Comparison of ENCODE assay signal across 8 cellular contexts in genomic region chr22:19766506-19767426, GRCh38. TPM values are rescaled to one million over a fixed set of nuclear protein-coding genes. Genes with fewer than 3 reads are reported as not detected.
DNase-seq lines count a peak whose midpoint lies in the region; ATAC-seq, FAIRE-seq and TF ChIP-seq lines count a peak whose summit lies in the region.

No MANE protein-coding gene starts in this region.

- H3K4me3 Mint-ChIP-seq in activated B cell treated with CpG ODN at 0.5 μM for 24 hours (no peak overlapping the region), progenitor cell of endocrine pancreas (ENCODE audit: low read depth) (no peak overlapping the region)

- peaks cover 33% of the 10 kb centered on the region for H3K79me2 ChIP-seq in HCT116 (ENCODE audit: insufficient read depth, low read length)
- H3K79me2 ChIP-seq in H1 (ENCODE audit: control insufficient read depth in 1 of 2, insufficient read depth in 2 of 2, low read length in 2 of 2), result no peaks in the 10 kb centered on the region

- peaks cover 4% of the 10 kb centered on the region; the same call in 1 of the 2 replicates for H3K23me2 ChIP-seq in H1 (ENCODE audit: low read depth, low read length)

- no peak for TF ChIP-seq POLR2A in HCT116 (IDR thresholded peaks at IDR 0.05; ENCODE audit: borderline replicate concordance, extremely low read depth, insufficient read depth, insufficient read length)
- no peak for TF ChIP-seq POLR2A in H1 (IDR thresholded peaks at IDR 0.05; ENCODE audit: control extremely low read depth in 1 of 2, low read depth in 2 of 2, low read length in 2 of 2)

- intact Hi-C loops in HCT116 (cut with micrococcal nuclease), result loop anchor here (5.0 kb wide), 1 partner anchor 91 kb away; no protein-coding TSS in a partner anchor
- intact Hi-C loops in activated B cell treated with CpG ODN at 0.5 μM for 24 hours (cut with micrococcal nuclease), result no loop called here

- H2AK5ac ChIP-seq in H1 (ENCODE audit: low read depth, low read length), result no peak overlapping the region

- H3K14ac ChIP-seq in H1 (ENCODE audit: insufficient read length), result no peak overlapping the region

- H3K27me3 ChIP-seq in HCT116 (ENCODE audit: insufficient read depth, low read length) (no peaks in the 10 kb centered on the region), H1 (replicated peaks in 1 of 4; ENCODE audit: control insufficient read depth in 3 of 4, extremely low read depth in 1 of 4, insufficient read depth in 3 of 4, low read length in 3 of 4) (peaks cover 79 to 95% (median 93%) of the 10 kb centered on the region in 4 experiments)

- H4K91ac ChIP-seq in H1 (replicated peaks; ENCODE audit: insufficient read length, low read length), result no peak overlapping the region

- H3K18ac ChIP-seq in H1 (ENCODE audit: extremely low read depth, low read length), result no peak overlapping the region

- peak; percentile 61 for TF ChIP-seq RAD21 in HCT116 (IDR thresholded peaks at IDR 0.05; ENCODE audit: low read depth)
- peak; percentile 46 to 49 for TF ChIP-seq RAD21 in H1 (IDR thresholded peaks at IDR 0.05 in 1 of 2, conservative IDR thresholded peaks at IDR 0.05 in 1 of 2; ENCODE audit: low read depth in 2 of 2, low read length in 2 of 2)

- H3K9me2 ChIP-seq in HCT116 (ENCODE audit: insufficient read depth), result no peaks in the 10 kb centered on the region

- no peak overlapping the region for H2BK120ac ChIP-seq in H1 (replicated peaks; ENCODE audit: low read depth, low read length)

- H3K9me3 Mint-ChIP-seq in activated B cell treated with CpG ODN at 0.5 μM for 24 hours, result no peaks in the 10 kb centered on the region
- H3K9me3 Mint-ChIP-seq in progenitor cell of endocrine pancreas (ENCODE audit: low read depth), result no peaks in the 10 kb centered on the region

- H2BK5ac ChIP-seq in H1 (ENCODE audit: low read depth, low read length), result no peak overlapping the region

- H3K27ac ChIP-seq in HCT116 (ENCODE audit: low read depth, low read length) (peak overlapping the region; percentile 94), H1 (ENCODE audit: low read depth, low read length) (no peak overlapping the region), caudate nucleus (ENCODE audit: low read depth, low read length) (no peak overlapping the region)

- H3K9me3 ChIP-seq in HCT116 (ENCODE audit: control insufficient read depth in 1 of 2, insufficient read depth in 1 of 2, low read depth in 1 of 2, low read length in 2 of 2) (no peaks in the 10 kb centered on the region), H1 (ENCODE audit: insufficient read depth in 2 of 2, low read depth in 1 of 2, low read length in 1 of 2) (no peaks in the 10 kb centered on the region)

- no peak overlapping the region for H4K5ac ChIP-seq in H1 (ENCODE audit: insufficient read length, low read depth, low read length)

- H3K23ac ChIP-seq in H1 (ENCODE audit: insufficient read length), result no peak overlapping the region

- WGBS in H1 (ENCODE audit: extremely low coverage in 1 of 2, insufficient coverage in 1 of 2, insufficient read length in 1 of 2, insufficient replicate concordance in 2 of 2, low coverage in 1 of 2, low lambda C conversion rate in 2 of 2, missing lambda C conversion rate in 1 of 2), 2 experiments, result 8% methylated on average over 38 of the region's 105 CpGs; no CpG with 5 or more reads in 1 of the 2 experiments

- FAIRE-seq in H1 (lab: Jason Lieb, UNC), result no peak

- H4K8ac ChIP-seq in H1 (ENCODE audit: extremely low read depth, insufficient read depth, low read length), result peak overlapping the region; percentile 40; the same call in 1 of the 2 replicates

- CTCF ChIA-PET in HCT116 (lab: Charles Lee) (interaction anchor here (1.0 to 2.2 kb wide), 3 partner anchors 10 to 143 kb away, joined by 3 to 10 read pairs (median 7); no protein-coding TSS in a partner anchor), activated B cell treated with CpG ODN at 0.5 μM for 24 hours (lab: Charles Lee) (no interaction called here), H1 (lab: Charles Lee; ENCODE audit: partially characterized antibody) (interaction anchor here (0.7 to 5.6 kb wide), 8 partner anchors 9 to 156 kb away, joined by 3 to 48 read pairs (median 3); no protein-coding TSS in a partner anchor)

- POLR2A ChIA-PET in HCT116 (lab: Charles Lee) (interaction anchor here (1.0 kb wide), 1 partner anchor 12 kb away, joined by 4 read pairs; no protein-coding TSS in a partner anchor), activated B cell treated with CpG ODN at 0.5 μM for 24 hours (lab: Charles Lee) (no interaction called here), H1 (lab: Charles Lee; ENCODE audit: partially characterized antibody) (interaction anchor here (1.6 to 3.1 kb wide), 2 partner anchors 10 to 11 kb away, joined by 4 to 21 read pairs; no protein-coding TSS in a partner anchor)

- peaks cover 59% of the 10 kb centered on the region for H3K27me3 Mint-ChIP-seq in activated B cell treated with CpG ODN at 0.5 μM for 24 hours
- peaks cover 72% of the 10 kb centered on the region for H3K27me3 Mint-ChIP-seq in progenitor cell of endocrine pancreas

- peaks cover 17% of the 10 kb centered on the region for H3K4me1 Mint-ChIP-seq in activated B cell treated with CpG ODN at 0.5 μM for 24 hours
- peaks cover 5% of the 10 kb centered on the region for H3K4me1 Mint-ChIP-seq in progenitor cell of endocrine pancreas (ENCODE audit: low read depth)

- H3K56ac ChIP-seq in H1 (replicated peaks; ENCODE audit: insufficient read length, low read depth, low read length), result no peak overlapping the region

- H2BK12ac ChIP-seq in H1 (ENCODE audit: low read depth, low read length), result no peak overlapping the region

- H3K27ac Mint-ChIP-seq in activated B cell treated with CpG ODN at 0.5 μM for 24 hours, result no peak overlapping the region
- H3K27ac Mint-ChIP-seq in progenitor cell of endocrine pancreas, result no peak overlapping the region

- TF ChIP-seq CTCF in HCT116 (IDR thresholded peaks at IDR 0.05 in 2 of 3, conservative IDR thresholded peaks at IDR 0.05 in 1 of 3; ENCODE audit: borderline replicate concordance in 1 of 3, insufficient read depth in 1 of 3, low read depth in 2 of 3, low read length in 2 of 3) (peak; percentile 53 to 74 (median 70); a peak in 5 of 6 replicates), activated B cell treated with CpG ODN at 0.5 μM for 24 hours (IDR thresholded peaks at IDR 0.05) (no peak), H1 (IDR thresholded peaks at IDR 0.05; ENCODE audit: control extremely low read depth in 1 of 3, insufficient read depth in 1 of 3, low read depth in 1 of 3, low read length in 3 of 3) (peak; percentile 29 to 52 (median 39)), progenitor cell of endocrine pancreas (IDR thresholded peaks at IDR 0.05; ENCODE audit: unreplicated experiment) (peak; percentile 35)

- H2BK15ac ChIP-seq in H1 (ENCODE audit: low read length), result no peak overlapping the region

- no peak for TF ChIP-seq EP300 in H1 (IDR thresholded peaks at IDR 0.05; ENCODE audit: borderline replicate concordance in 1 of 2, low read depth in 2 of 2, low read length in 2 of 2)

- DNase-seq in HCT116 (ENCODE audit: low read depth, low spot score), result peak; percentile 50
- DNase-seq in activated B cell treated with CpG ODN at 0.5 μM for 24 hours, result no peak
- DNase-seq in H1 (ENCODE audit: low read depth in 1 of 2, low spot score in 2 of 2), result peak in 1 of 2 experiments; percentile 87
- DNase-seq in progenitor cell of endocrine pancreas (ENCODE audit: low spot score, unreplicated experiment), result no peak
- DNase-seq in caudate nucleus (lab: John Stamatoyannopoulos, UW), result no peak
- DNase-seq in DMS 273 treated with DMSO at 0.1 percent for 48 hours (lab: John Stamatoyannopoulos, UW), result no peak

- H2AFZ ChIP-seq in HCT116 (ENCODE audit: low read depth, low read length, poor library complexity, severe bottlenecking) (peak overlapping the region; percentile 35), H1 (ENCODE audit: low read length) (no peak overlapping the region)

- H2BK20ac ChIP-seq in H1 (ENCODE audit: low read length), result no peak overlapping the region

- H3K4me3 ChIP-seq in HCT116 (replicated peaks in 1 of 2; ENCODE audit: low read depth in 1 of 2, low read length in 2 of 2) (peak overlapping the region; percentile 72 to 87), H1 (ENCODE audit: extremely low read depth in 1 of 4, insufficient read depth in 2 of 4, low read depth in 3 of 4, low read length in 4 of 4) (peak overlapping the region in 2 of 4 experiments; percentile 6 to 44; a peak in 3 of 8 replicates)

- no TSS peak for BruUV-seq in HCT116 (replicated peaks; lab: Mats Ljungman, UMichigan)

- ATAC-seq in HCT116 (peak; percentile 82), activated B cell treated with CpG ODN at 0.5 μM for 24 hours (ENCODE audit: low read depth) (peak; percentile 61), HG02623 (IDR thresholded peaks at IDR 0.05; ENCODE audit: unreplicated experiment) (no peak), HG03095 (IDR thresholded peaks at IDR 0.05; ENCODE audit: unreplicated experiment) (no peak)

- RAD21 ChIA-PET in HCT116 (lab: Charles Lee; ENCODE audit: low non-redundant PET in 1 of 2, low total read pairs in 2 of 2, uncharacterized antibody in 2 of 2, unreplicated experiment in 2 of 2), result no interaction called here

- H3K4ac ChIP-seq in H1 (replicated peaks; ENCODE audit: insufficient read length, low read depth, low read length), result no peak overlapping the region

- H3K36me3 ChIP-seq in HCT116 (ENCODE audit: control insufficient read depth in 1 of 2, insufficient read depth in 2 of 2, low read length in 2 of 2) (no peaks in the 10 kb centered on the region), H1 (ENCODE audit: control insufficient read depth in 2 of 4, insufficient read depth in 4 of 4, low read length in 3 of 4) (peaks cover 0 to 3% (median 0%) of the 10 kb centered on the region in 4 experiments; a peak in 1 of 8 replicates)

- H3K4me1 ChIP-seq in HCT116 (ENCODE audit: control insufficient read depth in 1 of 2, insufficient read depth in 2 of 2, low read length in 2 of 2) (peaks cover 12 to 23% of the 10 kb centered on the region in 2 experiments), H1 (replicated peaks in 1 of 4; ENCODE audit: control insufficient read depth in 3 of 4, insufficient read depth in 4 of 4, low read length in 3 of 4) (peaks cover 0 to 45% (median 32%) of the 10 kb centered on the region in 4 experiments; a peak in 6 of 7 replicates)

- no peaks in the 10 kb centered on the region for H3K79me1 ChIP-seq in H1 (ENCODE audit: low read depth, low read length)

- peak overlapping the region; percentile 97 for H3K4me2 ChIP-seq in HCT116 (ENCODE audit: low read length)
- peak overlapping the region; percentile 61 to 62 for H3K4me2 ChIP-seq in H1 (ENCODE audit: insufficient read depth in 1 of 2, low read depth in 2 of 2, low read length in 2 of 2)

- H3K36me3 Mint-ChIP-seq in activated B cell treated with CpG ODN at 0.5 μM for 24 hours (ENCODE audit: low read depth), result no peaks in the 10 kb centered on the region
- peaks cover 1% of the 10 kb centered on the region for H3K36me3 Mint-ChIP-seq in progenitor cell of endocrine pancreas (ENCODE audit: insufficient read depth)

- no peaks in the 10 kb centered on the region for H4K20me1 ChIP-seq in HCT116 (ENCODE audit: insufficient read depth)
- H4K20me1 ChIP-seq in H1 (replicated peaks in 1 of 2; ENCODE audit: control insufficient read depth in 1 of 2, insufficient read depth in 2 of 2, low read length in 2 of 2), result peaks cover 14 to 30% of the 10 kb centered on the region in 2 experiments

- peak overlapping the region; percentile 88 for H3K9ac ChIP-seq in HCT116 (ENCODE audit: low read length)
- no peak overlapping the region for H3K9ac ChIP-seq in H1 (replicated peaks in 1 of 4; ENCODE audit: extremely low read depth in 1 of 4, low read depth in 3 of 4, low read length in 3 of 4)

RNA-seq across cellular contexts. Expression of gene TBX1, which starts 6.2 kb away (rescaled TPM):
- total RNA-seq in HCT116 (2021; ENCODE audit: unreplicated experiment), result 3.9 TPM
- 0.68 and 0.69 TPM in 2 replicates for polyA plus RNA-seq in HCT116 (2012)
- total RNA-seq in activated B cell treated with CpG ODN at 0.5 μM for 24 hours, result not detected in 2 replicates
- total RNA-seq in H1 (2021; fragmentation: NEBNext Ultra II Directional; extraction: Animal tissue kit (Norgen Biotek cat#: 25700)), result 0.28 and 0.38 TPM in 2 replicates
- not detected in 2 replicates for polyA plus RNA-seq in H1 (2011; rRNA removed)
- polyA plus RNA-seq in H1 (2011; cell fraction: cytosol; rRNA removed), result not detected
- not detected for polyA plus RNA-seq in H1 (2011; cell fraction: nucleus; rRNA removed)
- not detected in 4 replicates for polyA plus RNA-seq in H1 (2012, experiment 1 of 2)
- polyA plus RNA-seq in H1 (2012, experiment 2 of 2), result 0.10 TPM
- polyA plus RNA-seq in H1 (2013, experiment 1 of 2), result 0.14 TPM
- polyA plus RNA-seq in H1 (2013, experiment 2 of 2), result 0.09 TPM
- polyA minus RNA-seq in H1 (2011; rRNA and poly(A)+ RNA removed), result not detected in 2 replicates
- polyA minus RNA-seq in H1 (2011; cell fraction: cytosol; rRNA and poly(A)+ RNA removed), result not detected
- polyA minus RNA-seq in H1 (2011; cell fraction: nucleus; rRNA and poly(A)+ RNA removed), result not detected
- 4.2 and 5.9 TPM in 2 replicates for total RNA-seq in progenitor cell of endocrine pancreas

RNA-seq across cellular contexts. Expression of gene GP1BB, which starts 43.4 kb away (rescaled TPM):
- total RNA-seq in HCT116 (2021; ENCODE audit: unreplicated experiment) (4.8 TPM), activated B cell treated with CpG ODN at 0.5 μM for 24 hours (not detected in 2 replicates), progenitor cell of endocrine pancreas (5.8 and 7.7 TPM in 2 replicates)
- 2.5 and 2.7 TPM in 2 replicates for polyA plus RNA-seq in HCT116 (2012)
- not detected in 2 replicates for total RNA-seq in H1 (2021; fragmentation: NEBNext Ultra II Directional; extraction: Animal tissue kit (Norgen Biotek cat#: 25700))
- polyA plus RNA-seq in H1 (2011; rRNA removed), result 0.36 and 0.66 TPM in 2 replicates
- 0.27 TPM for polyA plus RNA-seq in H1 (2011; cell fraction: cytosol; rRNA removed)
- polyA plus RNA-seq in H1 (2011; cell fraction: nucleus; rRNA removed), result 2.4 TPM
- 0.38 to 0.69 TPM (median 0.55 TPM) in 3 of 4 replicates, not detected in the other for polyA plus RNA-seq in H1 (2012, experiment 1 of 2)
- polyA plus RNA-seq in H1 (2012, experiment 2 of 2), result not detected
- 0.36 TPM for polyA plus RNA-seq in H1 (2013, experiment 1 of 2)
- 0.83 TPM for polyA plus RNA-seq in H1 (2013, experiment 2 of 2)
- polyA minus RNA-seq in H1 (2011; rRNA and poly(A)+ RNA removed), result not detected in 2 replicates
- not detected for polyA minus RNA-seq in H1 (2011; cell fraction: cytosol; rRNA and poly(A)+ RNA removed)
- polyA minus RNA-seq in H1 (2011; cell fraction: nucleus; rRNA and poly(A)+ RNA removed), result 0.60 TPM

RNA-seq across cellular contexts. Expression of gene SEPTIN5, which starts 52.5 kb away (rescaled TPM):
- 9.0 TPM for total RNA-seq in HCT116 (2021; ENCODE audit: unreplicated experiment)
- 11.2 and 12.8 TPM in 2 replicates for polyA plus RNA-seq in HCT116 (2012)
- total RNA-seq in activated B cell treated with CpG ODN at 0.5 μM for 24 hours, result not detected in 2 replicates
- 7.8 and 8.6 TPM in 2 replicates for total RNA-seq in H1 (2021; fragmentation: NEBNext Ultra II Directional; extraction: Animal tissue kit (Norgen Biotek cat#: 25700))
- 6.0 and 9.1 TPM in 2 replicates for polyA plus RNA-seq in H1 (2011; rRNA removed)
- 6.7 TPM for polyA plus RNA-seq in H1 (2011; cell fraction: cytosol; rRNA removed)
- polyA plus RNA-seq in H1 (2011; cell fraction: nucleus; rRNA removed), result 18.5 TPM
- 5.8 to 13.4 TPM (median 10.9 TPM) in 4 replicates for polyA plus RNA-seq in H1 (2012, experiment 1 of 2)
- polyA plus RNA-seq in H1 (2012, experiment 2 of 2), result 8.4 TPM
- polyA plus RNA-seq in H1 (2013, experiment 1 of 2), result 9.7 TPM
- polyA plus RNA-seq in H1 (2013, experiment 2 of 2), result 9.0 TPM
- polyA minus RNA-seq in H1 (2011; rRNA and poly(A)+ RNA removed), result 7.3 and 8.0 TPM in 2 replicates
- polyA minus RNA-seq in H1 (2011; cell fraction: cytosol; rRNA and poly(A)+ RNA removed), result 2.3 TPM
- polyA minus RNA-seq in H1 (2011; cell fraction: nucleus; rRNA and poly(A)+ RNA removed), result 8.8 TPM
- total RNA-seq in progenitor cell of endocrine pancreas, result 32.0 and 34.5 TPM in 2 replicates

Comparison
In these comparisons a context has a peak if more than half of its experiments do, and no peak if none do; other contexts are left out.
1. ATAC-seq: peak in HCT116 (single experiment) and activated B cell treated with CpG ODN at 0.5 μM for 24 hours (single experiment); none in HG02623 (single experiment) and HG03095 (single experiment).
2. Of the 16 proteins assayed by ChIP-seq in both H1 and HCT116: peak only in H1: EZH2, FOSL1 and SP1; only in HCT116: POLR2AphosphoS5 and SIN3A; in both: CTCF and RAD21; in neither: 9.